ENCODE assay signal across 8 cellular contexts in the genomic region with DNA sequence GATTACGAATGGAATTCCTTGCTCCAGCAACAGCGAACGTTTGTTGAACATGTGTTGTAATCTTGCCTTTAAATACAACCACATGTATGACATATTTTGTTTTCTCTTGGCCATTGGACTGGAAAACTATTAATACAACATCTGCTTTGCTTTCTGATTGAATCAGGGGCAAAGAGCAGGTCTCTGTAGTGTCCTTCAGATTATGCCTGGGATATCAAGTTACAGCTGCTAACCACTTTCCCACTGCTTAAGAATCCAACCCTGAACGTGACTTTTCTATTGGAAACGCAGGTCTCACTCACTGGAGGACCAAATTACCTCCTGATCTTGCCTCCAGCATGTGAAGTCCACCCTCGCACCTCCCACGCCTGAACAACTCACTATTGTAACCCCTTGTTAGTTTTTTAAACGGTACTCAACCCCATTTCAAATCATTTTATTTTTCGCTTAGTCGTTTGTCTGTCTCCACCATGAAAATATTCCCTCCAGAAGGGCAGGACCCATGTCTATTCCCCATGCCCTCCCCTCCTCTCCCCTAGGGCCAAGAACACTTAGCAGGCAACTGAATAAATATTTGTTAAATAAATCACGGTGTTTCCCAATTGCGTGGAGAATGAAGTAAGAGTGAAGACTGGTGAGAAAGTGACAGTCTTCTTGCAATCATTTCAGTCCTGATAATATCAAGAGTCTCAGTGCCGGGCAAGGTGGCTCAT. TPM values are rescaled to one million over a fixed set of nuclear protein-coding genes. Genes with fewer than 3 reads are reported as not detected.
A peak's percentile ranks its signal among the peaks of the same experiment; 100 is the strongest.
DNase-seq lines count a peak whose midpoint lies in the region; ATAC-seq and TF ChIP-seq lines count a peak whose summit lies in the region.

No MANE protein-coding gene starts in this region.

- no peaks in the 10 kb centered on the region for H4K20me1 ChIP-seq in osteoblast (ENCODE audit: insufficient read depth, low read length)
- H4K20me1 ChIP-seq in OCI-LY7 (ENCODE audit: insufficient read depth, low read length): no peaks in the 10 kb centered on the region

- CTCF ChIA-PET in OCI-LY7 (lab: Charles Lee; ENCODE audit: unreplicated experiment): no interaction called here

- no peaks in the 10 kb centered on the region for H3K9me3 Mint-ChIP-seq in activated CD4-positive, alpha-beta T cell treated with anti-CD3 and anti-CD28 coated beads, Interleukin-2, amount 10 ng/mL, durations not matched to agents 24 days and 14 days

- peaks cover 15% of the 10 kb centered on the region for H3K27me3 Mint-ChIP-seq in activated CD4-positive, alpha-beta T cell treated with anti-CD3 and anti-CD28 coated beads, Interleukin-2, amount 10 ng/mL, durations not matched to agents 24 days and 14 days

- peaks cover 8% of the 10 kb centered on the region for H3K27me3 ChIP-seq in osteoblast (ENCODE audit: insufficient read depth, low read length)

- H3K4me3 Mint-ChIP-seq in activated CD4-positive, alpha-beta T cell treated with anti-CD3 and anti-CD28 coated beads, Interleukin-2, amount 10 ng/mL, durations not matched to agents 24 days and 14 days: no peak overlapping the region

- H3K36me3 Mint-ChIP-seq in activated CD4-positive, alpha-beta T cell treated with anti-CD3 and anti-CD28 coated beads, Interleukin-2, amount 10 ng/mL, durations not matched to agents 24 days and 14 days (ENCODE audit: low read depth): no peaks in the 10 kb centered on the region

- H3K27ac ChIP-seq in epithelial cell of prostate (peak overlapping the region; percentile 5), osteoblast (ENCODE audit: low read depth, low read length) (peak overlapping the region; percentile 56), OCI-LY7 (ENCODE audit: low read depth, low read length, poor library complexity, severe bottlenecking) (no peak overlapping the region)

- no TSS peak for BruUV-seq in OCI-LY7 (replicated peaks; lab: Mats Ljungman, UMichigan)

- H2AFZ ChIP-seq in osteoblast (ENCODE audit: low read length) (no peak overlapping the region), OCI-LY7 (ENCODE audit: low read length) (no peak overlapping the region)

- H3K4me1 Mint-ChIP-seq in activated CD4-positive, alpha-beta T cell treated with anti-CD3 and anti-CD28 coated beads, Interleukin-2, amount 10 ng/mL, durations not matched to agents 24 days and 14 days: no peaks in the 10 kb centered on the region

- H3K4me3 ChIP-seq in osteoblast (ENCODE audit: insufficient read depth, low read length) (peak overlapping the region; percentile 4), OCI-LY7 (ENCODE audit: low read depth, low read length, poor library complexity, severe bottlenecking) (no peak overlapping the region)

- POLR2A ChIA-PET in OCI-LY7 (lab: Charles Lee): no interaction called here

- TF ChIP-seq CTCF in osteoblast (IDR thresholded peaks at IDR 0.05; ENCODE audit: extremely low read depth, low read depth, low read length) (no peak), OCI-LY7 (conservative IDR thresholded peaks at IDR 0.05; ENCODE audit: low read length) (no peak)

- H3K9me2 ChIP-seq in OCI-LY7 (ENCODE audit: insufficient read depth, low read length): no peaks in the 10 kb centered on the region

- peak overlapping the region; percentile 64 for H3K4me2 ChIP-seq in osteoblast (ENCODE audit: insufficient read depth, low read length)
- H3K4me2 ChIP-seq in OCI-LY7 (ENCODE audit: low read length): no peak overlapping the region

- no peak for ATAC-seq in GM18858 (IDR thresholded peaks at IDR 0.05; ENCODE audit: unreplicated experiment)

- H3K27ac Mint-ChIP-seq in activated CD4-positive, alpha-beta T cell treated with anti-CD3 and anti-CD28 coated beads, Interleukin-2, amount 10 ng/mL, durations not matched to agents 24 days and 14 days: no peak overlapping the region

- intact Hi-C loops in activated CD4-positive, alpha-beta T cell treated with anti-CD3 and anti-CD28 coated beads, Interleukin-2, amount 10 ng/mL, durations not matched to agents 24 days and 14 days (cut with micrococcal nuclease): no loop called here
- intact Hi-C loops in OCI-LY7 (cut with micrococcal nuclease; ENCODE audit: unreplicated experiment): no loop called here

- no peaks in the 10 kb centered on the region for H3K79me2 ChIP-seq in osteoblast (ENCODE audit: insufficient read depth, low read length)
- no peaks in the 10 kb centered on the region for H3K79me2 ChIP-seq in OCI-LY7 (ENCODE audit: insufficient read depth, low read depth, low read length)

- DNase-seq in DMS79 treated with DMSO at 0.1 percent for 48 hours (lab: John Stamatoyannopoulos, UW) (peak; percentile 87), NCI-H524 treated with DMSO at 0.1 percent for 48 hours (lab: John Stamatoyannopoulos, UW) (peak; percentile 96), epithelial cell of prostate (ENCODE audit: low read depth, low spot score) (no peak), osteoblast (ENCODE audit: insufficient read length, low spot score, missing footprints) (peak; percentile 86), NK-92 (lab: John Stamatoyannopoulos, UW; ENCODE audit: unreplicated experiment) (no peak), OCI-LY7 (ENCODE audit: low spot score) (no peak)
- no peak for DNase-seq in activated CD4-positive, alpha-beta T cell treated with anti-CD3 and anti-CD28 coated beads, Interleukin-2, amount 10 ng/mL, durations not matched to agents 24 days and 14 days

- H3K4me1 ChIP-seq in osteoblast (ENCODE audit: insufficient read depth, low read length): peaks cover 32% of the 10 kb centered on the region
- no peaks in the 10 kb centered on the region for H3K4me1 ChIP-seq in OCI-LY7 (ENCODE audit: insufficient read depth, low read length, poor library complexity, severe bottlenecking)

- no peaks in the 10 kb centered on the region for H3K9me3 ChIP-seq in osteoblast (ENCODE audit: low read depth, low read length)
- no peaks in the 10 kb centered on the region for H3K9me3 ChIP-seq in OCI-LY7 (ENCODE audit: low read length)

- H3K36me3 ChIP-seq in osteoblast (ENCODE audit: insufficient read depth, low read length) (no peaks in the 10 kb centered on the region), OCI-LY7 (ENCODE audit: insufficient read depth, low read length) (no peaks in the 10 kb centered on the region)

RNA-seq across cellular contexts. Expression of a gene that starts 57.4 kb away (rescaled TPM):
- total RNA-seq in osteoblast (11.6 and 12.4 TPM in 2 replicates), OCI-LY7 (2022) (21.4 and 26.6 TPM in 2 replicates)
- total RNA-seq in activated CD4-positive, alpha-beta T cell treated with anti-CD3 and anti-CD28 coated beads, Interleukin-2, amount 10 ng/mL, durations not matched to agents 24 days and 14 days: 13.1 and 15.0 TPM in 2 replicates
- 8.5 and 11.7 TPM in 2 replicates for total RNA-seq in OCI-LY7 (2014; rRNA removed; shearing (Covaris generic))

Comparison
In these comparisons a context has a peak if more than half of its experiments do, and no peak if none do; other contexts are left out.
1. DNase-seq: peak in DMS79 treated with DMSO at 0.1 percent for 48 hours (single experiment), NCI-H524 treated with DMSO at 0.1 percent for 48 hours (single experiment) and osteoblast (single experiment); none in epithelial cell of prostate (single experiment), NK-92 (single experiment), activated CD4-positive, alpha-beta T cell treated with anti-CD3 and anti-CD28 coated beads, Interleukin-2, amount 10 ng/mL, durations not matched to agents 24 days and 14 days (single experiment) and OCI-LY7 (single experiment).